In genomic region chr6:106773956-106774629, GRCh38 we compare ENCODE assay signal across 27 cellular contexts.
DNase-seq lines count a peak whose midpoint lies in the region; ATAC-seq, FAIRE-seq and TF ChIP-seq lines count a peak whose summit lies in the region.
"Had no signal": no experiment of that assay in that cellular context is flagged by ENCODE, and none has a peak within 500 bp of the region (broad histone marks: within the 10 kb centered on the region; RNA-seq: fewer than 3 reads in every experiment).

No MANE protein-coding gene starts in this region.

- H3K4me1 Mint-ChIP-seq in MCF 10A (ENCODE audit: insufficient read depth, unreplicated experiment) (no peaks in the 10 kb centered on the region), mesothelial cell of epicardium (peaks cover 18% of the 10 kb centered on the region)
- H3K4me1 Mint-ChIP-seq: B cell had no signal

- POLR2A ChIA-PET in MCF 10A (lab: Yijun Ruan, JAX) = no interaction called here

- TF ChIP-seq POLR2A in breast epithelium (IDR thresholded peaks at IDR 0.05) (no peak), ovary (IDR thresholded peaks at IDR 0.05) (no peak)

- TF ChIP-seq EP300 in ovary (IDR thresholded peaks at IDR 0.05) = no peak

- ATAC-seq in aorta (ENCODE audit: low FRiP score) = peak; percentile 69
- ATAC-seq: activated CD8-positive, alpha-beta T cell treated with anti-CD3 and anti-CD28 coated beads for 36 hours; gastrocnemius medialis; K562 had no signal

- no peak for FAIRE-seq in GM19239 (lab: Jason Lieb, UNC)
- FAIRE-seq: GM12891, K562 had no signal

- H3K27ac ChIP-seq in breast epithelium = peak overlapping the region; percentile 69 to 79
- peak overlapping the region; percentile 14 for H3K27ac ChIP-seq in epithelial cell of prostate
- H3K27ac ChIP-seq in aorta (ENCODE audit: low read depth in 1 of 2, low read length in 2 of 2) = no peak overlapping the region
- no peak overlapping the region for H3K27ac ChIP-seq in ovary
- H3K27ac ChIP-seq: gastrocnemius medialis, lower lobe of right lung, spleen, tibial nerve had no signal

- H3K4me3 Mint-ChIP-seq in MCF 10A (ENCODE audit: unreplicated experiment) (no peak overlapping the region), mesothelial cell of epicardium (no peak overlapping the region)
- H3K4me3 Mint-ChIP-seq: activated CD8-positive, alpha-beta T cell treated with anti-CD3 and anti-CD28 coated beads for 36 hours; B cell; stimulated activated naive CD8-positive, alpha-beta T cell treated with anti-CD3 and anti-CD28 coated beads, Interleukin-15, Interleukin-2, amounts not matched to agents 100 ng/mL and 50 ng/mL, for 24 hours had no signal

- H3K4me1 ChIP-seq in breast epithelium = peaks cover 0 to 7% of the 10 kb centered on the region in 2 donors
- peaks cover 0 to 2% of the 10 kb centered on the region in 2 donors for H3K4me1 ChIP-seq in aorta (ENCODE audit: control insufficient read depth in 1 of 2, insufficient read depth in 2 of 2, low read length in 2 of 2)
- H3K4me1 ChIP-seq in ovary (ENCODE audit: insufficient read depth) = no peaks in the 10 kb centered on the region
- H3K4me1 ChIP-seq: gastrocnemius medialis, lower lobe of right lung, spleen, tibial nerve had no signal

- no peak for TF ChIP-seq CTCF in breast epithelium (IDR thresholded peaks at IDR 0.05)
- no peak for TF ChIP-seq CTCF in MCF 10A (IDR thresholded peaks at IDR 0.05; ENCODE audit: unreplicated experiment)
- no peak for TF ChIP-seq CTCF in mesothelial cell of epicardium (IDR thresholded peaks at IDR 0.05; ENCODE audit: unreplicated experiment)
- TF ChIP-seq CTCF in ovary (IDR thresholded peaks at IDR 0.05) = no peak

- H3K9me3 ChIP-seq in breast epithelium = peaks cover 0 to 11% of the 10 kb centered on the region in 2 donors
- H3K9me3 ChIP-seq in aorta (ENCODE audit: control insufficient read depth, low read length) = no peaks in the 10 kb centered on the region
- no peaks in the 10 kb centered on the region for H3K9me3 ChIP-seq in ovary
- H3K9me3 ChIP-seq: gastrocnemius medialis had no signal

- intact Hi-C loops in breast epithelium (cut with DNase I; ENCODE audit: low total_unique reads) (no loop called here), MCF 10A (cut with micrococcal nuclease) (no loop called here), aorta (cut with DNase I) (no loop called here), ovary (cut with DNase I) (no loop called here)

- CTCF ChIA-PET in MCF 10A (lab: Yijun Ruan, JAX) = no interaction called here

- H3K9me3 Mint-ChIP-seq in MCF 10A (ENCODE audit: unreplicated experiment) = no peaks in the 10 kb centered on the region
- H3K9me3 Mint-ChIP-seq in mesothelial cell of epicardium = peaks cover 19% of the 10 kb centered on the region

- BruUV-seq in MCF 10A (replicated peaks; lab: Mats Ljungman, UMichigan) = no TSS peak

- 7 to 8% methylated on average over 8 of the region's 8 CpGs for WGBS in aorta, 2 donors
- WGBS in ovary, 3 donors = 45 to 51% (median 50%) methylated on average over 8 of the region's 8 CpGs

- DNase-seq in breast epithelium (ENCODE audit: low spot score in 2 of 2) = no peak
- no peak for DNase-seq in MCF 10A (ENCODE audit: unreplicated experiment)
- DNase-seq in epithelial cell of prostate (ENCODE audit: low read depth, low spot score) = no peak
- no peak for DNase-seq in mesothelial cell of epicardium (ENCODE audit: low spot score in 2 of 2, unreplicated experiment in 2 of 2)
- DNase-seq in aorta = no peak
- no peak for DNase-seq in GM19239 (ENCODE audit: insufficient read length, low spot score)
- DNase-seq in ovary = no peak
- no peak for DNase-seq in T-helper 2 cell
- DNase-seq: 8988T; activated CD8-positive, alpha-beta T cell treated with anti-CD3 and anti-CD28 coated beads for 36 hours; activated gamma-delta T cell; activated T-cell treated with anti-CD3 and anti-CD28 coated beads for 4 hours; caudate nucleus; dermis blood vessel endothelial cell; DMS79; gastrocnemius medialis; hypothalamus; lower lobe of right lung; NCI-H1436 treated with DMSO at 0.1 percent for 48 hours; NCI-H2171 treated with DMSO at 0.1 percent for 48 hours; spleen; stimulated activated CD4-positive, alpha-beta T cell treated with anti-CD3 and anti-CD28 coated beads, Interleukin-4, amount 100 ng/mL, for 24 hours had no signal

- H3K4me3 ChIP-seq in breast epithelium (no peak overlapping the region), aorta (ENCODE audit: low read length in 2 of 2) (no peak overlapping the region), ovary (no peak overlapping the region)
- H3K4me3 ChIP-seq: gastrocnemius medialis, K562, lower lobe of right lung, spleen, tibial nerve had no signal

- H3K36me3 ChIP-seq in breast epithelium (no peaks in the 10 kb centered on the region), aorta (ENCODE audit: control insufficient read depth in 1 of 2, insufficient read depth in 2 of 2, low read length in 1 of 2) (no peaks in the 10 kb centered on the region), ovary (no peaks in the 10 kb centered on the region)
- H3K36me3 ChIP-seq: gastrocnemius medialis, lower lobe of right lung, spleen, tibial nerve had no signal

- H3K27me3 ChIP-seq in breast epithelium = no peaks in the 10 kb centered on the region
- H3K27me3 ChIP-seq in aorta (ENCODE audit: control insufficient read depth in 1 of 2, insufficient read depth in 2 of 2, low read length in 1 of 2) = no peaks in the 10 kb centered on the region
- H3K27me3 ChIP-seq in ovary = no peaks in the 10 kb centered on the region
- H3K27me3 ChIP-seq: gastrocnemius medialis, spleen, tibial nerve had no signal

- H3K36me3 Mint-ChIP-seq in MCF 10A (ENCODE audit: insufficient read depth, unreplicated experiment) (no peaks in the 10 kb centered on the region), mesothelial cell of epicardium (peaks cover 13% of the 10 kb centered on the region)

- H3K27ac Mint-ChIP-seq in MCF 10A (ENCODE audit: low read depth, unreplicated experiment) = no peak overlapping the region
- H3K27ac Mint-ChIP-seq in mesothelial cell of epicardium = peak overlapping the region; percentile 88
- H3K27ac Mint-ChIP-seq: activated CD8-positive, alpha-beta T cell treated with anti-CD3 and anti-CD28 coated beads for 36 hours; B cell; stimulated activated naive CD8-positive, alpha-beta T cell treated with anti-CD3 and anti-CD28 coated beads, Interleukin-15, Interleukin-2, amounts not matched to agents 100 ng/mL and 50 ng/mL, for 24 hours had no signal

- no peaks in the 10 kb centered on the region for H3K27me3 Mint-ChIP-seq in MCF 10A (ENCODE audit: insufficient read depth, unreplicated experiment)
- no peaks in the 10 kb centered on the region for H3K27me3 Mint-ChIP-seq in mesothelial cell of epicardium (ENCODE audit: low read depth)
- H3K27me3 Mint-ChIP-seq: B cell had no signal

Comparison
In these comparisons a context has a peak if more than half of its experiments do, and no peak if none do; other contexts are left out.
1. H3K27ac ChIP-seq: peak in breast epithelium (2 of 2) and epithelial cell of prostate (single experiment); none in aorta (0 of 2) and ovary (0 of 2).